ENCODE assay signal across 1 cellular context in genomic region chr11:3885855-3886254, GRCh38.
TF ChIP-seq lines count a peak whose summit lies in the region.

No MANE protein-coding gene starts in this region.

TF ChIP-seq in endothelial cell of umbilical vein, 7 proteins besides CTCF, POLR2A, EP300 and RAD21:
- peak; percentile 88 for TF ChIP-seq GATA2 (IDR thresholded peaks at IDR 0.05; ENCODE audit: insufficient read depth, insufficient read length, low read depth, low read length)
- no peak for TF ChIP-seq MYC (IDR thresholded peaks at IDR 0.05; ENCODE audit: low read depth, low read length)
- no peak for TF ChIP-seq EZH2 (IDR thresholded peaks at IDR 0.05; ENCODE audit: borderline replicate concordance, low read depth, low read length, severe bottlenecking)
- peak; percentile 42 for TF ChIP-seq FOS (IDR thresholded peaks at IDR 0.05; ENCODE audit: borderline replicate concordance, insufficient read depth, low read length)
- TF ChIP-seq MAX (IDR thresholded peaks at IDR 0.05; ENCODE audit: insufficient read depth, insufficient read length) = no peak
- TF ChIP-seq POLR2AphosphoS5 (IDR thresholded peaks at IDR 0.05; ENCODE audit: insufficient read depth, low read depth, low read length) = peak; percentile 17
- peak; percentile 80 for TF ChIP-seq JUN (IDR thresholded peaks at IDR 0.05; ENCODE audit: borderline replicate concordance, insufficient read depth, insufficient read length, low read depth)
TF ChIP-seq in endothelial cell of umbilical vein: peak in this region for 4.
